ENCODE assay signal across 14 cellular contexts in the genomic region with DNA sequence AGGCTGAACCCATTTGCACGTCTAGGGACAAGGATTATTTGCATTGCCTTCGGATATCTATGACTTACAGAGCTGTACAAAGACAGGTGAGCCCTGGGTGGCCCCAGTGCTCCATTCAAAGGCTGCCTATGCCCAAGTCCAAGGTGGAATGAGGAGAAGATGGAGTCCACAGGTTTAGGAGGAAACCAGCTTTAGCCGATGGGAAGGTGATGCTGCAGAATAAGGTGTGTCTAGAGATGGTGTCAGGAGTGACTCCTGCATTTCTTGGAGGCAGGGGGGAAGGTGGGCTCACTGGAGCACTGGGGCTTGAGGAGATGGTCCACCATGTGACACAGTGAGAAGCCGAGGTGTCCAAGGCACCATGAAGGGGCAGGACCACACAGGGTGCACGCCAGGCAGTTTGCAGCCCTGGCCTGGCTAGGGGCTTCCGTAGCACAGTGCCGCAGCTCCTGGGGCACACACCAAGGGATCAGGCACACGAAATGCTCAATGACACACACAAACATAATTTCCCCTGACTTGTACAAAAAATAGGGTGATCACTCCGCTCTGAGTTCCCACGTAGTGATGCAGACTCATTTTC. TPM values are rescaled to one million over a fixed set of nuclear protein-coding genes. Genes with fewer than 3 reads are reported as not detected.
DNase-seq lines count a peak whose midpoint lies in the region; ATAC-seq, FAIRE-seq and TF ChIP-seq lines count a peak whose summit lies in the region.
"Had no signal": no experiment of that assay in that cellular context is flagged by ENCODE, and none has a peak within 500 bp of the region (broad histone marks: within the 10 kb centered on the region; RNA-seq: fewer than 3 reads in every experiment).

No MANE protein-coding gene starts in this region.

- H3K9me3 ChIP-seq in kidney (ENCODE audit: control insufficient read depth in 1 of 2, low read length in 2 of 2) (no peaks in the 10 kb centered on the region), transverse colon (no peaks in the 10 kb centered on the region), testis (no peaks in the 10 kb centered on the region)
- H3K9me3 ChIP-seq: SJSA1, thyroid gland had no signal

- intact Hi-C loops in kidney (cut with DNase I), result no loop called here
- intact Hi-C loops in transverse colon (cut with DNase I; ENCODE audit: low total_unique reads), result no loop called here
- intact Hi-C loops in testis (cut with DNase I; ENCODE audit: low total_unique reads), result no loop called here

- H3K4me3 ChIP-seq in kidney (ENCODE audit: low read length in 2 of 2) (no peak overlapping the region), transverse colon (no peak overlapping the region), testis (no peak overlapping the region)
- H3K4me3 ChIP-seq: SJSA1, thyroid gland had no signal

- H3K36me3 ChIP-seq in kidney (ENCODE audit: control insufficient read depth in 1 of 2, insufficient read depth in 2 of 2, low read length in 2 of 2), result no peaks in the 10 kb centered on the region
- H3K36me3 ChIP-seq in transverse colon, result no peaks in the 10 kb centered on the region
- no peaks in the 10 kb centered on the region for H3K36me3 ChIP-seq in testis (ENCODE audit: low read depth, missing control alignments)
- H3K36me3 ChIP-seq: SJSA1, thyroid gland had no signal

- FAIRE-seq in kidney (lab: Jason Lieb, UNC), result no peak
- FAIRE-seq: HTR-8/SVneo had no signal

- peak; percentile 1 for DNase-seq in stimulated activated CD4-positive, alpha-beta T cell treated with anti-CD3 and anti-CD28 coated beads, Interleukin-4, amount 100 ng/mL, for 1 hour
- no peak for DNase-seq in stimulated activated CD4-positive, alpha-beta T cell treated with anti-CD3 and anti-CD28 coated beads, Interleukin-4, amount 100 ng/mL, for 24 hours
- peak; percentile 60 for DNase-seq in activated CD8-positive, alpha-beta memory T cell treated with anti-CD3 and anti-CD28 coated beads for 24 hours
- DNase-seq in kidney (no peak), transverse colon (no peak), NCI-H187 (lab: John Stamatoyannopoulos, UW) (no peak), testis (no peak)
- DNase-seq: caudate nucleus, DMS79, NCI-H2081 treated with DMSO at 0.1 percent for 48 hours, thyroid gland had no signal

- TF ChIP-seq POLR2A in transverse colon (IDR thresholded peaks at IDR 0.05) (no peak), testis (IDR thresholded peaks at IDR 0.05) (no peak)

- in situ Hi-C loops in transverse colon (cut with MboI; ENCODE audit: low pct_ligation_motif_present in 1 of 4, low pct_unique_long_range_greater_than_20kb in 1 of 4, low sequenced_read_pairs in 3 of 4), result no loop called here

- no peak for ATAC-seq in HG02763 (IDR thresholded peaks at IDR 0.05; ENCODE audit: unreplicated experiment)

- H3K4me1 ChIP-seq in kidney (ENCODE audit: control insufficient read depth in 1 of 2, insufficient read depth in 1 of 2, low read depth in 1 of 2, low read length in 2 of 2) (peaks cover 27 to 31% of the 10 kb centered on the region in 2 donors), transverse colon (peaks cover 0 to 21% (median 0%) of the 10 kb centered on the region in 4 donors), testis (no peaks in the 10 kb centered on the region)

- TF ChIP-seq CTCF in kidney (IDR thresholded peaks at IDR 0.05; ENCODE audit: borderline replicate concordance, extremely low read depth, insufficient read depth), result no peak
- TF ChIP-seq CTCF in transverse colon (IDR thresholded peaks at IDR 0.05), result no peak
- no peak for TF ChIP-seq CTCF in testis (IDR thresholded peaks at IDR 0.05)

- TF ChIP-seq EP300 in transverse colon (IDR thresholded peaks at IDR 0.05; ENCODE audit: low read depth), result no peak

- no peak overlapping the region for H3K9ac ChIP-seq in kidney (ENCODE audit: low read length in 2 of 2)

- H3K27me3 ChIP-seq in transverse colon (no peaks in the 10 kb centered on the region), testis (no peaks in the 10 kb centered on the region)
- H3K27me3 ChIP-seq: thyroid gland had no signal

- H3K27ac ChIP-seq in kidney (ENCODE audit: low read depth in 2 of 2, low read length in 2 of 2) (peak overlapping the region; percentile 84 to 88), transverse colon (peak overlapping the region in 3 of 4 donors; percentile 34 to 78 (median 67)), testis (no peak overlapping the region)
- H3K27ac ChIP-seq: SJSA1, thyroid gland had no signal

- WGBS in transverse colon (ENCODE audit: low coverage in 1 of 2), 2 donors, result 89 to 100% methylated on average over 2 to 10 of the region's 10 CpGs
- WGBS in testis, 2 donors, result 94 to 96% methylated on average over 10 of the region's 10 CpGs

RNA-seq across cellular contexts. Expression of a gene that starts 32.1 kb away (rescaled TPM):
- 147 TPM for total RNA-seq in kidney
- polyA plus RNA-seq in kidney (ENCODE audit: insufficient read depth, low read depth, low replicate concordance), result 18.9 TPM
- 10 to 100 TPM in 3 of 4 donors, 1 to 10 TPM in 1; 8.7 to 29.1 (median 14.5) TPM for total RNA-seq in transverse colon
- total RNA-seq in testis, result 10 to 100 TPM; 38.7 to 53.1 TPM
- polyA plus RNA-seq in testis (ENCODE audit: insufficient read depth, low read depth, low replicate concordance), result 26.2 TPM

Comparison
In these comparisons a context has a peak if more than half of its experiments do, and no peak if none do; other contexts are left out.
1. DNase-seq: peak in stimulated activated CD4-positive, alpha-beta T cell treated with anti-CD3 and anti-CD28 coated beads, Interleukin-4, amount 100 ng/mL, for 1 hour (single experiment) and activated CD8-positive, alpha-beta memory T cell treated with anti-CD3 and anti-CD28 coated beads for 24 hours (single experiment); none in stimulated activated CD4-positive, alpha-beta T cell treated with anti-CD3 and anti-CD28 coated beads, Interleukin-4, amount 100 ng/mL, for 24 hours (single experiment), kidney (single experiment), transverse colon (single experiment), NCI-H187 (0 of 2) and testis (single experiment).
2. H3K27ac ChIP-seq: peak in kidney (2 of 2) and transverse colon (3 of 4); none in testis (0 of 2).